7 cellular contexts compared by ENCODE assay signal in the genomic region with DNA sequence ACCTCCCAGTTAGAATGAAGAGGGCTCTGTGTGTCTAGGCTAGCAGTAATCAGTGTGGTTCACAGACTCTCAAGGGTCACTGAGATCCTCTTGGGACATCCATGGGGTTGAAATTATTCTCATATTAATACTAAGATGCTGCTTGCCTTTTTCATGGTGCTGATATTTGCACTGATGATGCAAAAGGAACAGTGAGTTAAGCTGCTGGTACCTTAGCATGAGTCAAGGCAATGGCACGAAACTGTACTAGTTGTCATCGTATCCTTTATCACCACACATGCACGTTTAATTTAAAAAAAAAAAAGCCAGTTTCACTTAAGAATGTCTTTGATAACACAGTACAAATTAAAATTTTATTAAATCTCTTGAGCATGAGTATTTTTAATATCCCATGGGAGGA.
"Had no signal": no experiment of that assay in that cellular context is flagged by ENCODE, and none has a peak within 500 bp of the region (broad histone marks: within the 10 kb centered on the region; RNA-seq: fewer than 3 reads in every experiment).

No MANE protein-coding gene starts in this region.

- H3K4me3 ChIP-seq: K562 had no signal

- H3K4me1 Mint-ChIP-seq: IgD-negative memory B cell had no signal

- H3K36me3 Mint-ChIP-seq: IgD-negative memory B cell had no signal

- H3K4me3 Mint-ChIP-seq: IgD-negative memory B cell had no signal

- H3K27ac ChIP-seq: HL-60 had no signal

- FAIRE-seq: HepG2, HTR-8/SVneo, K562 had no signal

- DNase-seq: IMR-90, KBM-7 had no signal
